17 cellular contexts compared by ENCODE assay signal in genomic region chr20:7849675-7850074, GRCh38.
A peak's percentile ranks its signal among the peaks of the same experiment; 100 is the strongest.
DNase-seq lines count a peak whose midpoint lies in the region; ATAC-seq and TF ChIP-seq lines count a peak whose summit lies in the region.
"Had no signal": no experiment of that assay in that cellular context is flagged by ENCODE, and none has a peak within 500 bp of the region (broad histone marks: within the 10 kb centered on the region; RNA-seq: fewer than 3 reads in every experiment).

No MANE protein-coding gene starts in this region.

- peaks cover 30% of the 10 kb centered on the region for H3K4me1 ChIP-seq in RWPE2 (ENCODE audit: insufficient read depth, poor library complexity, severe bottlenecking)
- H3K4me1 ChIP-seq: Caco-2, HAP-1 had no signal

- no peaks in the 10 kb centered on the region for H3K27me3 ChIP-seq in RWPE2 (ENCODE audit: insufficient read depth, poor library complexity, severe bottlenecking)

- ATAC-seq in RWPE2 (ENCODE audit: low read depth) (no peak), HG03159 (IDR thresholded peaks at IDR 0.05; ENCODE audit: unreplicated experiment) (no peak)

- no peaks in the 10 kb centered on the region for H3K36me3 ChIP-seq in RWPE2 (ENCODE audit: low read depth)
- H3K36me3 ChIP-seq: HAP-1 had no signal

- H3K9me3 ChIP-seq in RWPE2 (ENCODE audit: severe bottlenecking) = no peaks in the 10 kb centered on the region
- H3K9me3 ChIP-seq: Caco-2, HAP-1 had no signal

- H3K4me3 ChIP-seq in RWPE2 (ENCODE audit: severe bottlenecking) = no peak overlapping the region
- H3K4me3 ChIP-seq: GM23248, HAP-1 had no signal

- TF ChIP-seq CTCF in RWPE2 (IDR thresholded peaks at IDR 0.05; ENCODE audit: poor library complexity, severe bottlenecking) = no peak

- DNase-seq in DMS53 (lab: John Stamatoyannopoulos, UW) (peak; percentile 11), DMS53 treated with DMSO at 0.1 percent for 48 hours (lab: John Stamatoyannopoulos, UW; ENCODE audit: unreplicated experiment) (no peak), RWPE2 (ENCODE audit: low spot score) (no peak), fibroblast of peridontal ligament (ENCODE audit: extremely low read depth) (peak; percentile 18), T-helper 2 cell (no peak)
- no peak for DNase-seq in activated CD4-positive, CD25-positive, alpha-beta regulatory T cell treated with anti-CD3 and anti-CD28 coated beads, Interleukin-2, amount 50 U/mL, for 72 hours
- DNase-seq: C1 segment of cervical spinal cord; Caco-2; CD4-positive, CD25-positive, alpha-beta regulatory T cell; CD8-positive, alpha-beta memory T cell; DMS79 treated with DMSO at 0.1 percent for 48 hours; GF-D8; GM23248; KG1 had no signal

- peak overlapping the region; percentile 98 for H3K27ac ChIP-seq in RWPE2 (ENCODE audit: poor library complexity, severe bottlenecking)
- H3K27ac ChIP-seq: 22Rv1, GM23248 had no signal

Comparison
In these comparisons a context has a peak if more than half of its experiments do, and no peak if none do; other contexts are left out.
1. DNase-seq: peak in DMS53 (single experiment) and fibroblast of peridontal ligament (single experiment); none in DMS53 treated with DMSO at 0.1 percent for 48 hours (single experiment), RWPE2 (single experiment), T-helper 2 cell (0 of 5) and activated CD4-positive, CD25-positive, alpha-beta regulatory T cell treated with anti-CD3 and anti-CD28 coated beads, Interleukin-2, amount 50 U/mL, for 72 hours (single experiment).